10 cellular contexts compared by ENCODE assay signal in genomic region chr2:169397697-169398096, GRCh38. TPM values are rescaled to one million over a fixed set of nuclear protein-coding genes. Genes with fewer than 3 reads are reported as not detected.
DNase-seq lines count a peak whose midpoint lies in the region; ATAC-seq and TF ChIP-seq lines count a peak whose summit lies in the region.
"Had no signal": no experiment of that assay in that cellular context is flagged by ENCODE, and none has a peak within 500 bp of the region (broad histone marks: within the 10 kb centered on the region; RNA-seq: fewer than 3 reads in every experiment).

No MANE protein-coding gene starts in this region.

- no peaks in the 10 kb centered on the region for H3F3A ChIP-seq in OCI-LY1 (ENCODE audit: insufficient read depth, low read length)

- H4K20me1 ChIP-seq in OCI-LY1 (ENCODE audit: insufficient read depth, low read length) = no peaks in the 10 kb centered on the region

- H3K4me1 ChIP-seq in OCI-LY1 (ENCODE audit: insufficient read depth, low read length, severe bottlenecking) (no peaks in the 10 kb centered on the region), thyroid gland (no peaks in the 10 kb centered on the region), gastrocnemius medialis (no peaks in the 10 kb centered on the region)

- H3K36me3 Mint-ChIP-seq in natural killer cell = no peaks in the 10 kb centered on the region
- H3K36me3 Mint-ChIP-seq: CD14-positive monocyte had no signal

- WGBS in thyroid gland, 2 donors = 46 to 47% methylated on average over 2 of the region's 2 CpGs

- H3K9me3 Mint-ChIP-seq in natural killer cell = no peaks in the 10 kb centered on the region

- no peak overlapping the region for H2AFZ ChIP-seq in OCI-LY1 (ENCODE audit: low read length)

- intact Hi-C loops in thyroid gland (cut with DNase I) = no loop called here
- intact Hi-C loops in natural killer cell (cut with micrococcal nuclease) = no loop called here
- intact Hi-C loops in gastrocnemius medialis (cut with DNase I; ENCODE audit: low total_unique reads) = no loop called here

- no peak overlapping the region for H3K27ac ChIP-seq in OCI-LY1 (ENCODE audit: low read depth, low read length, poor library complexity, severe bottlenecking)
- H3K27ac ChIP-seq in thyroid gland = peak overlapping the region; percentile 2 to 24 (median 13)
- no peak overlapping the region for H3K27ac ChIP-seq in gastrocnemius medialis

- in situ Hi-C loops in gastrocnemius medialis (cut with MboI; ENCODE audit: low sequenced_read_pairs in 4 of 4) = no loop called here

- H3K9me2 ChIP-seq in OCI-LY1 (ENCODE audit: low read depth, low read length) = no peaks in the 10 kb centered on the region

- H3K9me3 ChIP-seq in OCI-LY1 (ENCODE audit: low read length) (no peaks in the 10 kb centered on the region), thyroid gland (no peaks in the 10 kb centered on the region), gastrocnemius medialis (no peaks in the 10 kb centered on the region)

- TF ChIP-seq POLR2A in thyroid gland (IDR thresholded peaks at IDR 0.05) (no peak), gastrocnemius medialis (IDR thresholded peaks at IDR 0.05) (no peak)

- DNase-seq in NCI-H82 (lab: John Stamatoyannopoulos, UW) = peak; percentile 17
- no peak for DNase-seq in NCI-H82 treated with DMSO at 0.1 percent for 48 hours (lab: John Stamatoyannopoulos, UW; ENCODE audit: unreplicated experiment)
- DNase-seq in fibroblast of the aortic adventitia (ENCODE audit: low read depth) = peak; percentile 1
- DNase-seq in thyroid gland = peak in 1 of 2 donors; percentile 13
- DNase-seq in natural killer cell = no peak
- no peak for DNase-seq in RPMI8226
- no peak for DNase-seq in gastrocnemius medialis

- TF ChIP-seq CTCF in OCI-LY1 (IDR thresholded peaks at IDR 0.05; ENCODE audit: low read length) = peak; percentile 35; the same call in 1 of the 2 replicates
- no peak for TF ChIP-seq CTCF in fibroblast of the aortic adventitia (IDR thresholded peaks at IDR 0.05; ENCODE audit: insufficient read depth, low read length)
- peak; percentile 19 to 87 (median 54) for TF ChIP-seq CTCF in thyroid gland (IDR thresholded peaks at IDR 0.05)
- TF ChIP-seq CTCF in natural killer cell (IDR thresholded peaks at IDR 0.05) = no peak
- no peak for TF ChIP-seq CTCF in gastrocnemius medialis (IDR thresholded peaks at IDR 0.05 in 4 of 5, conservative IDR thresholded peaks at IDR 0.05 in 1 of 5)

- peaks cover 8 to 15% of the 10 kb centered on the region in 2 donors for H3K27me3 Mint-ChIP-seq in natural killer cell (ENCODE audit: low read depth in 2 of 2)

- no peaks in the 10 kb centered on the region for H3K36me3 ChIP-seq in OCI-LY1 (ENCODE audit: insufficient read depth, low read length)
- no peaks in the 10 kb centered on the region for H3K36me3 ChIP-seq in thyroid gland
- no peaks in the 10 kb centered on the region for H3K36me3 ChIP-seq in gastrocnemius medialis

- H3K27me3 ChIP-seq in OCI-LY1 (ENCODE audit: insufficient read depth, low read length) = no peaks in the 10 kb centered on the region
- H3K27me3 ChIP-seq in thyroid gland = no peaks in the 10 kb centered on the region
- no peaks in the 10 kb centered on the region for H3K27me3 ChIP-seq in gastrocnemius medialis

- no peaks in the 10 kb centered on the region for H3K4me1 Mint-ChIP-seq in natural killer cell
- H3K4me1 Mint-ChIP-seq: CD14-positive monocyte had no signal

- H3K4me3 ChIP-seq in OCI-LY1 (ENCODE audit: low read depth, low read length, poor library complexity, severe bottlenecking) (no peak overlapping the region), fibroblast of the aortic adventitia (ENCODE audit: low read depth, low read length) (no peak overlapping the region), thyroid gland (replicated peaks in 1 of 3) (no peak overlapping the region), gastrocnemius medialis (no peak overlapping the region)

- H3K79me2 ChIP-seq in OCI-LY1 (ENCODE audit: insufficient read depth, low read length) = no peaks in the 10 kb centered on the region

- no peak overlapping the region for H3K4me2 ChIP-seq in OCI-LY1 (ENCODE audit: low read length)

- no peak overlapping the region for H3K27ac Mint-ChIP-seq in natural killer cell

- ATAC-seq in natural killer cell (no peak), gastrocnemius medialis (no peak)

- no peak overlapping the region for H3K9ac ChIP-seq in OCI-LY1 (ENCODE audit: low read length)

- H3K4me3 Mint-ChIP-seq in natural killer cell = no peak overlapping the region
- H3K4me3 Mint-ChIP-seq: CD14-positive monocyte had no signal

RNA-seq across cellular contexts. Expression of gene LRP2, which starts 35.4 kb away (rescaled TPM):
- total RNA-seq in fibroblast of the aortic adventitia (ENCODE audit: low replicate concordance) = 0.41 TPM in 1 of 2 replicates, not detected in the other
- 100 to 1,000 TPM; 154 to 310 (median 184) TPM for total RNA-seq in thyroid gland
- not detected for total RNA-seq in natural killer cell
- not detected for total RNA-seq in gastrocnemius medialis
- total RNA-seq: mononuclear cell had no signal

Comparison
In these comparisons a context has a peak if more than half of its experiments do, and no peak if none do; other contexts are left out.
1. DNase-seq: peak in NCI-H82 (single experiment) and fibroblast of the aortic adventitia (single experiment); none in NCI-H82 treated with DMSO at 0.1 percent for 48 hours (single experiment), natural killer cell (single experiment), RPMI8226 (single experiment) and gastrocnemius medialis (0 of 2).
2. H3K27ac ChIP-seq: peak in thyroid gland (3 of 3); none in OCI-LY1 (single experiment) and gastrocnemius medialis (0 of 4).
3. CTCF ChIP-seq: peak in OCI-LY1 (single experiment) and thyroid gland (6 of 6); none in fibroblast of the aortic adventitia (single experiment), natural killer cell (single experiment) and gastrocnemius medialis (0 of 5).
4. RNA of gene LRP2, which starts 35.4 kb away (total RNA-seq): 154 to 310 TPM in thyroid gland; 0.41 TPM in fibroblast of the aortic adventitia, not detected in natural killer cell and not detected in gastrocnemius medialis; every median in the first group is over 100 times any median in the second.